In the genomic region with DNA sequence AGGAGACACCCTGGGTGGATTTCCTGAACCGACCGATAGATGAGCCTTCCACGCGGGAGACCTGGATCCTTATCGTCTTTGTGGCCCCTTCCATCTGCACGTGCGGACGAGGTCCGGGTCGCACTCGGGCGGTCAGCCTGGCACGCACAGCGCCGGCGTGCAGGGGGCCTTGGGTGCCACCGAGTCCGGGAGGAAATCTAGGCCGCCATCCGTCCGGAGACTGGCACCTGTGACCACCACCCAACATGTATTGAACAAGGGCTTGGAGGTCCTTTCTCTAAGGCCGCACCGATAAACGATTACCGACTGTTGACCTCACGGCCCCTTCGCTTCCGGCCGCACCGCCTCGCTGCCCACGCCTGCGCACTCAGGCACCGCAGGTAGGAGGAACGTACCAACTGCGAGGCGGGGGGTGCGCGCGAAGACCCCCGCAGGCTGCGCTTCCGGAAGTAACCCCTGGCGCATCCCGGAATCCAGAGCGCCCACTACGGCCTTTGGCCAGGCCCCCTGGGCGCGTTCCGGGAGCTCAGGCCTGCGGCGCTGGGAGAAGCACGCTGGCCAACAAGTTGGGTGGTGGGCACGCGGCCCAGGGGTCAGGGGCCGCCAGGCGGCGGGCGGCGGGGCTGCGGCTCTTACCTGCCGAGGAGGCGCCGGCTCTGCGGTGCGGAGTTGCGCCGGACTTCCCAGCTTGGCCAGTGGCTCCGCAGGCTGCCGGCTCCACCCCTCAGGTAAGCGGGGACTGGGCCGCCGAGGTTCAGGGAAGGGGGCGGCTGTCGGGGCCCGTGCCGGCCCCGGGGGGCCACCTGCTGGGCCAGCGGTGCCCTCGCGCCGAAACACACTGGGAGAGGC, we compare ENCODE assay signal across 2 cellular contexts.
TF ChIP-seq lines count a peak whose summit lies in the region.

A gene (minus strand): TSS at position 713 of the 849 bp plus-strand sequence. CDS start 28,249 bp downstream, outside the sequence.
A gene with protein sequence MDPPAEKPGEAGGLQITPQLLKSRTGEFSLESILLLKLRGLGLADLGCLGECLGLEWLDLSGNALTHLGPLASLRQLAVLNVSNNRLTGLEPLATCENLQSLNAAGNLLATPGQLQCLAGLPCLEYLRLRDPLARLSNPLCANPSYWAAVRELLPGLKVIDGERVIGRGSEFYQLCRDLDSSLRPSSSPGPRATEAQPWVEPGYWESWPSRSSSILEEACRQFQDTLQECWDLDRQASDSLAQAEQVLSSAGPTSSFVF (plus strand): TSS at position 523 of the 849 bp plus-strand sequence. CDS start 13,507 bp downstream, outside the sequence.

TF ChIP-seq in HEK293, 187 proteins besides CTCF, POLR2A, EP300 and RAD21 (continued from another document and continues in another):
- TF ChIP-seq, protein P1, sequence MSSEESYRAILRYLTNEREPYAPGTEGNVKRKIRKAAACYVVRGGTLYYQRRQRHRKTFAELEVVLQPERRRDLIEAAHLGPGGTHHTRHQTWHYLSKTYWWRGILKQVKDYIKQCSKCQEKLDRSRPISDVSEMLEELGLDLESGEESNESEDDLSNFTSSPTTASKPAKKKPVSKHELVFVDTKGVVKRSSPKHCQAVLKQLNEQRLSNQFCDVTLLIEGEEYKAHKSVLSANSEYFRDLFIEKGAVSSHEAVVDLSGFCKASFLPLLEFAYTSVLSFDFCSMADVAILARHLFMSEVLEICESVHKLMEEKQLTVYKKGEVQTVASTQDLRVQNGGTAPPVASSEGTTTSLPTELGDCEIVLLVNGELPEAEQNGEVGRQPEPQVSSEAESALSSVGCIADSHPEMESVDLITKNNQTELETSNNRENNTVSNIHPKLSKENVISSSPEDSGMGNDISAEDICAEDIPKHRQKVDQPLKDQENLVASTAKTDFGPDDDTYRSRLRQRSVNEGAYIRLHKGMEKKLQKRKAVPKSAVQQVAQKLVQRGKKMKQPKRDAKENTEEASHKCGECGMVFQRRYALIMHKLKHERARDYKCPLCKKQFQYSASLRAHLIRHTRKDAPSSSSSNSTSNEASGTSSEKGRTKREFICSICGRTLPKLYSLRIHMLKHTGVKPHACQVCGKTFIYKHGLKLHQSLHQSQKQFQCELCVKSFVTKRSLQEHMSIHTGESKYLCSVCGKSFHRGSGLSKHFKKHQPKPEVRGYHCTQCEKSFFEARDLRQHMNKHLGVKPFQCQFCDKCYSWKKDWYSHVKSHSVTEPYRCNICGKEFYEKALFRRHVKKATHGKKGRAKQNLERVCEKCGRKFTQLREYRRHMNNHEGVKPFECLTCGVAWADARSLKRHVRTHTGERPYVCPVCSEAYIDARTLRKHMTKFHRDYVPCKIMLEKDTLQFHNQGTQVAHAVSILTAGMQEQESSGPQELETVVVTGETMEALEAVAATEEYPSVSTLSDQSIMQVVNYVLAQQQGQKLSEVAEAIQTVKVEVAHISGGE (tag by site-specific recombination; conservative IDR thresholded peaks at IDR 0.05; ENCODE audit: low read depth), result peak; percentile 73
- no peak for TF ChIP-seq ZNF354C (tag by site-specific recombination; IDR thresholded peaks at IDR 0.05; ENCODE audit: borderline replicate concordance, low read depth)
- TF ChIP-seq ZNF19 (tag by site-specific recombination; IDR thresholded peaks at IDR 0.05; ENCODE audit: low read depth), result no peak
- TF ChIP-seq ZNF404 (tag by site-specific recombination; IDR thresholded peaks at IDR 0.05), result no peak
- TF ChIP-seq ZNF843 (tag by site-specific recombination; IDR thresholded peaks at IDR 0.05), result no peak
- TF ChIP-seq, protein P2, sequence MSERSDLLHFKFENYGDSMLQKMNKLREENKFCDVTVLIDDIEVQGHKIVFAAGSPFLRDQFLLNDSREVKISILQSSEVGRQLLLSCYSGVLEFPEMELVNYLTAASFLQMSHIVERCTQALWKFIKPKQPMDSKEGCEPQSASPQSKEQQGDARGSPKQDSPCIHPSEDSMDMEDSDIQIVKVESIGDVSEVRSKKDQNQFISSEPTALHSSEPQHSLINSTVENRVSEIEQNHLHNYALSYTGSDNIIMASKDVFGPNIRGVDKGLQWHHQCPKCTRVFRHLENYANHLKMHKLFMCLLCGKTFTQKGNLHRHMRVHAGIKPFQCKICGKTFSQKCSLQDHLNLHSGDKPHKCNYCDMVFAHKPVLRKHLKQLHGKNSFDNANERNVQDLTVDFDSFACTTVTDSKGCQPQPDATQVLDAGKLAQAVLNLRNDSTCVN (tag by site-specific recombination; optimal IDR thresholded peaks at IDR 0.05), result peak; percentile 86
- peak; percentile 83 for TF ChIP-seq ZBTB8A (tag by site-specific recombination; IDR thresholded peaks at IDR 0.05)
- no peak for TF ChIP-seq ZNF221 (tag by site-specific recombination; IDR thresholded peaks at IDR 0.05; ENCODE audit: borderline replicate concordance)
- no peak for TF ChIP-seq OSR2 (tag by site-specific recombination; IDR thresholded peaks at IDR 0.05)
- TF ChIP-seq, protein P3, sequence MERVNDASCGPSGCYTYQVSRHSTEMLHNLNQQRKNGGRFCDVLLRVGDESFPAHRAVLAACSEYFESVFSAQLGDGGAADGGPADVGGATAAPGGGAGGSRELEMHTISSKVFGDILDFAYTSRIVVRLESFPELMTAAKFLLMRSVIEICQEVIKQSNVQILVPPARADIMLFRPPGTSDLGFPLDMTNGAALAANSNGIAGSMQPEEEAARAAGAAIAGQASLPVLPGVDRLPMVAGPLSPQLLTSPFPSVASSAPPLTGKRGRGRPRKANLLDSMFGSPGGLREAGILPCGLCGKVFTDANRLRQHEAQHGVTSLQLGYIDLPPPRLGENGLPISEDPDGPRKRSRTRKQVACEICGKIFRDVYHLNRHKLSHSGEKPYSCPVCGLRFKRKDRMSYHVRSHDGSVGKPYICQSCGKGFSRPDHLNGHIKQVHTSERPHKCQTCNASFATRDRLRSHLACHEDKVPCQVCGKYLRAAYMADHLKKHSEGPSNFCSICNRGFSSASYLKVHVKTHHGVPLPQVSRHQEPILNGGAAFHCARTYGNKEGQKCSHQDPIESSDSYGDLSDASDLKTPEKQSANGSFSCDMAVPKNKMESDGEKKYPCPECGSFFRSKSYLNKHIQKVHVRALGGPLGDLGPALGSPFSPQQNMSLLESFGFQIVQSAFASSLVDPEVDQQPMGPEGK (tag by site-specific recombination; IDR thresholded peaks at IDR 0.05), result peak; percentile 78
- peak; percentile 31; the same call in 1 of the 2 replicates for TF ChIP-seq KLF16 (tag by site-specific recombination; IDR thresholded peaks at IDR 0.05)
- TF ChIP-seq GLI2 (tag by site-specific recombination; IDR thresholded peaks at IDR 0.05; ENCODE audit: borderline replicate concordance, low read depth), result no peak
- TF ChIP-seq, protein P4, sequence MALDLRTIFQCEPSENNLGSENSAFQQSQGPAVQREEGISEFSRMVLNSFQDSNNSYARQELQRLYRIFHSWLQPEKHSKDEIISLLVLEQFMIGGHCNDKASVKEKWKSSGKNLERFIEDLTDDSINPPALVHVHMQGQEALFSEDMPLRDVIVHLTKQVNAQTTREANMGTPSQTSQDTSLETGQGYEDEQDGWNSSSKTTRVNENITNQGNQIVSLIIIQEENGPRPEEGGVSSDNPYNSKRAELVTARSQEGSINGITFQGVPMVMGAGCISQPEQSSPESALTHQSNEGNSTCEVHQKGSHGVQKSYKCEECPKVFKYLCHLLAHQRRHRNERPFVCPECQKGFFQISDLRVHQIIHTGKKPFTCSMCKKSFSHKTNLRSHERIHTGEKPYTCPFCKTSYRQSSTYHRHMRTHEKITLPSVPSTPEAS (tag by site-specific recombination; IDR thresholded peaks at IDR 0.05), result 0 out of 2 replicates have a peak, but pooled peaks have one; percentile 9
- peak; percentile 91 for TF ChIP-seq ZIC2 (tag by site-specific recombination; IDR thresholded peaks at IDR 0.05)
- no peak for TF ChIP-seq ZNF785 (tag by site-specific recombination; IDR thresholded peaks at IDR 0.05)
- TF ChIP-seq, protein P5, sequence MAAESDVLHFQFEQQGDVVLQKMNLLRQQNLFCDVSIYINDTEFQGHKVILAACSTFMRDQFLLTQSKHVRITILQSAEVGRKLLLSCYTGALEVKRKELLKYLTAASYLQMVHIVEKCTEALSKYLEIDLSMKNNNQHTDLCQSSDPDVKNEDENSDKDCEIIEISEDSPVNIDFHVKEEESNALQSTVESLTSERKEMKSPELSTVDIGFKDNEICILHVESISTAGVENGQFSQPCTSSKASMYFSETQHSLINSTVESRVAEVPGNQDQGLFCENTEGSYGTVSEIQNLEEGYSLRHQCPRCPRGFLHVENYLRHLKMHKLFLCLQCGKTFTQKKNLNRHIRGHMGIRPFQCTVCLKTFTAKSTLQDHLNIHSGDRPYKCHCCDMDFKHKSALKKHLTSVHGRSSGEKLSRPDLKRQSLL (tag by site-specific recombination; IDR thresholded peaks at IDR 0.05), result no peak

TF ChIP-seq in GM12878, 131 proteins besides CTCF, POLR2A, EP300 and RAD21 (continued from another document and continues in another):
- TF ChIP-seq, protein P6, sequence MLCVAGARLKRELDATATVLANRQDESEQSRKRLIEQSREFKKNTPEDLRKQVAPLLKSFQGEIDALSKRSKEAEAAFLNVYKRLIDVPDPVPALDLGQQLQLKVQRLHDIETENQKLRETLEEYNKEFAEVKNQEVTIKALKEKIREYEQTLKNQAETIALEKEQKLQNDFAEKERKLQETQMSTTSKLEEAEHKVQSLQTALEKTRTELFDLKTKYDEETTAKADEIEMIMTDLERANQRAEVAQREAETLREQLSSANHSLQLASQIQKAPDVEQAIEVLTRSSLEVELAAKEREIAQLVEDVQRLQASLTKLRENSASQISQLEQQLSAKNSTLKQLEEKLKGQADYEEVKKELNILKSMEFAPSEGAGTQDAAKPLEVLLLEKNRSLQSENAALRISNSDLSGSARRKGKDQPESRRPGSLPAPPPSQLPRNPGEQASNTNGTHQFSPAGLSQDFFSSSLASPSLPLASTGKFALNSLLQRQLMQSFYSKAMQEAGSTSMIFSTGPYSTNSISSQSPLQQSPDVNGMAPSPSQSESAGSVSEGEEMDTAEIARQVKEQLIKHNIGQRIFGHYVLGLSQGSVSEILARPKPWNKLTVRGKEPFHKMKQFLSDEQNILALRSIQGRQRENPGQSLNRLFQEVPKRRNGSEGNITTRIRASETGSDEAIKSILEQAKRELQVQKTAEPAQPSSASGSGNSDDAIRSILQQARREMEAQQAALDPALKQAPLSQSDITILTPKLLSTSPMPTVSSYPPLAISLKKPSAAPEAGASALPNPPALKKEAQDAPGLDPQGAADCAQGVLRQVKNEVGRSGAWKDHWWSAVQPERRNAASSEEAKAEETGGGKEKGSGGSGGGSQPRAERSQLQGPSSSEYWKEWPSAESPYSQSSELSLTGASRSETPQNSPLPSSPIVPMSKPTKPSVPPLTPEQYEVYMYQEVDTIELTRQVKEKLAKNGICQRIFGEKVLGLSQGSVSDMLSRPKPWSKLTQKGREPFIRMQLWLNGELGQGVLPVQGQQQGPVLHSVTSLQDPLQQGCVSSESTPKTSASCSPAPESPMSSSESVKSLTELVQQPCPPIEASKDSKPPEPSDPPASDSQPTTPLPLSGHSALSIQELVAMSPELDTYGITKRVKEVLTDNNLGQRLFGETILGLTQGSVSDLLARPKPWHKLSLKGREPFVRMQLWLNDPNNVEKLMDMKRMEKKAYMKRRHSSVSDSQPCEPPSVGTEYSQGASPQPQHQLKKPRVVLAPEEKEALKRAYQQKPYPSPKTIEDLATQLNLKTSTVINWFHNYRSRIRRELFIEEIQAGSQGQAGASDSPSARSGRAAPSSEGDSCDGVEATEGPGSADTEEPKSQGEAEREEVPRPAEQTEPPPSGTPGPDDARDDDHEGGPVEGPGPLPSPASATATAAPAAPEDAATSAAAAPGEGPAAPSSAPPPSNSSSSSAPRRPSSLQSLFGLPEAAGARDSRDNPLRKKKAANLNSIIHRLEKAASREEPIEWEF (IDR thresholded peaks at IDR 0.05; ENCODE audit: insufficient replicate concordance, low read depth, low read length), result no peak
- TF ChIP-seq NR2C1 (IDR thresholded peaks at IDR 0.05) (peak; percentile 71), KDM1A (IDR thresholded peaks at IDR 0.05; ENCODE audit: borderline replicate concordance) (no peak), DPF2 (IDR thresholded peaks at IDR 0.05) (peak; percentile 94), LARP7 (IDR thresholded peaks at IDR 0.05) (peak; percentile 63), NFXL1 (IDR thresholded peaks at IDR 0.05; ENCODE audit: borderline replicate concordance) (no peak), FOS (IDR thresholded peaks at IDR 0.05; ENCODE audit: borderline replicate concordance, extremely low read depth, insufficient read length) (no peak), SMC3 (IDR thresholded peaks at IDR 0.05; ENCODE audit: borderline replicate concordance, low read length) (0 out of 2 replicates have a peak, but pooled peaks have one; percentile 11), SUPT20H (IDR thresholded peaks at IDR 0.05; ENCODE audit: borderline replicate concordance, control insufficient read depth, low read depth, low read length) (no peak), STAT1 (conservative IDR thresholded peaks at IDR 0.05) (no peak), TARDBP (IDR thresholded peaks at IDR 0.05; ENCODE audit: borderline replicate concordance) (no peak), BCL11A (IDR thresholded peaks at IDR 0.05; ENCODE audit: low read depth, low read length) (no peak; the same call in 1 of the 2 replicates), TCF12 (IDR thresholded peaks at IDR 0.05; ENCODE audit: low read depth, low read length) (no peak), MEF2B (IDR thresholded peaks at IDR 0.05; ENCODE audit: partially characterized antibody, poor library complexity, severe bottlenecking) (peak; percentile 56), MXI1 (IDR thresholded peaks at IDR 0.05; ENCODE audit: low read depth, low read length) (no peak)
- TF ChIP-seq, protein P7, sequence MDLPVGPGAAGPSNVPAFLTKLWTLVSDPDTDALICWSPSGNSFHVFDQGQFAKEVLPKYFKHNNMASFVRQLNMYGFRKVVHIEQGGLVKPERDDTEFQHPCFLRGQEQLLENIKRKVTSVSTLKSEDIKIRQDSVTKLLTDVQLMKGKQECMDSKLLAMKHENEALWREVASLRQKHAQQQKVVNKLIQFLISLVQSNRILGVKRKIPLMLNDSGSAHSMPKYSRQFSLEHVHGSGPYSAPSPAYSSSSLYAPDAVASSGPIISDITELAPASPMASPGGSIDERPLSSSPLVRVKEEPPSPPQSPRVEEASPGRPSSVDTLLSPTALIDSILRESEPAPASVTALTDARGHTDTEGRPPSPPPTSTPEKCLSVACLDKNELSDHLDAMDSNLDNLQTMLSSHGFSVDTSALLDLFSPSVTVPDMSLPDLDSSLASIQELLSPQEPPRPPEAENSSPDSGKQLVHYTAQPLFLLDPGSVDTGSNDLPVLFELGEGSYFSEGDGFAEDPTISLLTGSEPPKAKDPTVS (IDR thresholded peaks at IDR 0.05; ENCODE audit: low read depth, low read length), result peak; percentile 89; the same call in 1 of the 2 replicates
- TF ChIP-seq, protein P8, sequence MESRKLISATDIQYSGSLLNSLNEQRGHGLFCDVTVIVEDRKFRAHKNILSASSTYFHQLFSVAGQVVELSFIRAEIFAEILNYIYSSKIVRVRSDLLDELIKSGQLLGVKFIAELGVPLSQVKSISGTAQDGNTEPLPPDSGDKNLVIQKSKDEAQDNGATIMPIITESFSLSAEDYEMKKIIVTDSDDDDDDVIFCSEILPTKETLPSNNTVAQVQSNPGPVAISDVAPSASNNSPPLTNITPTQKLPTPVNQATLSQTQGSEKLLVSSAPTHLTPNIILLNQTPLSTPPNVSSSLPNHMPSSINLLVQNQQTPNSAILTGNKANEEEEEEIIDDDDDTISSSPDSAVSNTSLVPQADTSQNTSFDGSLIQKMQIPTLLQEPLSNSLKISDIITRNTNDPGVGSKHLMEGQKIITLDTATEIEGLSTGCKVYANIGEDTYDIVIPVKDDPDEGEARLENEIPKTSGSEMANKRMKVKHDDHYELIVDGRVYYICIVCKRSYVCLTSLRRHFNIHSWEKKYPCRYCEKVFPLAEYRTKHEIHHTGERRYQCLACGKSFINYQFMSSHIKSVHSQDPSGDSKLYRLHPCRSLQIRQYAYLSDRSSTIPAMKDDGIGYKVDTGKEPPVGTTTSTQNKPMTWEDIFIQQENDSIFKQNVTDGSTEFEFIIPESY (IDR thresholded peaks at IDR 0.05), result no peak
